26 cellular contexts compared by ENCODE assay signal in the genomic region with DNA sequence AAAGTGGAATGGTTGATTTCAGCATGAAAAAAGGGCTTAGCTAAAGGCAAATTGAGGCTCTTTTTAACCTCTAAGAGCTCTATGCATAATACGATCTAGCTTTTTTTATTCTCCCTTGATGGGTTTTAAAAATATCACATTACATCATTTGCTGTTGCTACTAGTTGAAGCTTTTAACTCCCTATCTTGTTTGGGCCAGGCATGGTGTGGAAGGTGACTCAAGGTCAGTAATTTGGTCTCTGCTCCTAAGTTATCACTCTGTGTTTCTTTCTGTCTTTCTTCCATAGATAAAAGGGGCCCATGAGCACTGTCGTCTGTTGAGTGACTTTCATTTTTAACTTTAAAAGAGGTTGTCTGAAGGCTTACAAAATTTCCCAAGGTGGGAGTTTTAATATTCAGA. TPM values are rescaled to one million over a fixed set of nuclear protein-coding genes. Genes with fewer than 3 reads are reported as not detected.
A peak's percentile ranks its signal among the peaks of the same experiment; 100 is the strongest.
DNase-seq lines count a peak whose midpoint lies in the region; TF ChIP-seq lines count a peak whose summit lies in the region.
"Had no signal": no experiment of that assay in that cellular context is flagged by ENCODE, and none has a peak within 500 bp of the region (broad histone marks: within the 10 kb centered on the region; RNA-seq: fewer than 3 reads in every experiment).

No MANE protein-coding gene starts in this region.

- no peaks in the 10 kb centered on the region for H3K4me1 ChIP-seq in osteoblast (ENCODE audit: insufficient read depth, low read length)

- no peaks in the 10 kb centered on the region for H3K79me2 ChIP-seq in osteoblast (ENCODE audit: insufficient read depth, low read length)

- no peak overlapping the region for H3K4me3 Mint-ChIP-seq in activated CD4-positive, alpha-beta T cell treated with anti-CD3 and anti-CD28 coated beads, Interleukin-2, amount 10 ng/mL, durations not matched to agents 24 days and 14 days
- H3K4me3 Mint-ChIP-seq: CD8-positive, alpha-beta T cell; IgD-negative memory B cell had no signal

- no peak overlapping the region for H2AFZ ChIP-seq in osteoblast (ENCODE audit: low read length)

- H4K20me1 ChIP-seq in osteoblast (ENCODE audit: insufficient read depth, low read length) = no peaks in the 10 kb centered on the region

- TF ChIP-seq CTCF in osteoblast (IDR thresholded peaks at IDR 0.05; ENCODE audit: extremely low read depth, low read depth, low read length) = no peak

- H3K27me3 ChIP-seq in osteoblast (ENCODE audit: insufficient read depth, low read length) = no peaks in the 10 kb centered on the region
- H3K27me3 ChIP-seq: MG63 had no signal

- H3K36me3 Mint-ChIP-seq in activated CD4-positive, alpha-beta T cell treated with anti-CD3 and anti-CD28 coated beads, Interleukin-2, amount 10 ng/mL, durations not matched to agents 24 days and 14 days (ENCODE audit: low read depth) = no peaks in the 10 kb centered on the region
- H3K36me3 Mint-ChIP-seq: CD8-positive, alpha-beta T cell; IgD-negative memory B cell had no signal

- H3K27ac ChIP-seq in osteoblast (ENCODE audit: low read depth, low read length) = no peak overlapping the region
- H3K27ac ChIP-seq: SK-N-MC had no signal

- H3K4me3 ChIP-seq in osteoblast (ENCODE audit: insufficient read depth, low read length) = no peak overlapping the region
- H3K4me3 ChIP-seq: MG63, SK-N-MC had no signal

- no peak overlapping the region for H3K27ac Mint-ChIP-seq in activated CD4-positive, alpha-beta T cell treated with anti-CD3 and anti-CD28 coated beads, Interleukin-2, amount 10 ng/mL, durations not matched to agents 24 days and 14 days
- H3K27ac Mint-ChIP-seq: CD8-positive, alpha-beta T cell; IgD-negative memory B cell had no signal

- no peak overlapping the region for H3K4me2 ChIP-seq in osteoblast (ENCODE audit: insufficient read depth, low read length)

- H3K9me3 Mint-ChIP-seq in activated CD4-positive, alpha-beta T cell treated with anti-CD3 and anti-CD28 coated beads, Interleukin-2, amount 10 ng/mL, durations not matched to agents 24 days and 14 days = no peaks in the 10 kb centered on the region
- H3K9me3 Mint-ChIP-seq: CD8-positive, alpha-beta T cell; IgD-negative memory B cell had no signal

- DNase-seq in NCI-H2171 treated with DMSO at 0.1 percent for 48 hours (lab: John Stamatoyannopoulos, UW) (peak; percentile 3), NCI-H2171 (lab: John Stamatoyannopoulos, UW) (no peak), OCI-M1 (lab: John Stamatoyannopoulos, UW) (peak; percentile 77), erythroblast (lab: John Stamatoyannopoulos, UW) (peak; percentile 93 to 98), osteoblast (ENCODE audit: insufficient read length, low spot score, missing footprints) (peak; percentile 54), DMS 273 treated with DMSO at 0.1 percent for 48 hours (lab: John Stamatoyannopoulos, UW) (no peak), DMS153 treated with DMSO at 0.1 percent for 48 hours (lab: John Stamatoyannopoulos, UW; ENCODE audit: unreplicated experiment) (no peak)
- DNase-seq in activated CD4-positive, alpha-beta T cell treated with anti-CD3 and anti-CD28 coated beads, Interleukin-2, amount 10 ng/mL, durations not matched to agents 24 days and 14 days = no peak
- DNase-seq: AML-193; C1 segment of cervical spinal cord; Calu3; CD8-positive, alpha-beta T cell; DMS53; GDM1; HCEC 1CT; Kasumi-1; MG63; NCI-H1417; NCI-H1694 treated with DMSO at 0.1 percent for 48 hours; NCI-H2081 treated with DMSO at 0.1 percent for 48 hours; NCI-H524 treated with DMSO at 0.1 percent for 48 hours; PC-3; SHP77 treated with DMSO at 0.1 percent for 48 hours; SW 1271 had no signal

- intact Hi-C loops in activated CD4-positive, alpha-beta T cell treated with anti-CD3 and anti-CD28 coated beads, Interleukin-2, amount 10 ng/mL, durations not matched to agents 24 days and 14 days (cut with micrococcal nuclease) = no loop called here

- peak; percentile 49 for TF ChIP-seq POLR2A in erythroblast (IDR thresholded peaks at IDR 0.05; ENCODE audit: low read length)

- H3K4me1 Mint-ChIP-seq in activated CD4-positive, alpha-beta T cell treated with anti-CD3 and anti-CD28 coated beads, Interleukin-2, amount 10 ng/mL, durations not matched to agents 24 days and 14 days = no peaks in the 10 kb centered on the region
- H3K4me1 Mint-ChIP-seq: IgD-negative memory B cell had no signal

- peaks cover 4% of the 10 kb centered on the region for H3K27me3 Mint-ChIP-seq in activated CD4-positive, alpha-beta T cell treated with anti-CD3 and anti-CD28 coated beads, Interleukin-2, amount 10 ng/mL, durations not matched to agents 24 days and 14 days

- no peaks in the 10 kb centered on the region for H3K36me3 ChIP-seq in osteoblast (ENCODE audit: insufficient read depth, low read length)
- H3K36me3 ChIP-seq: MG63 had no signal

- H3K9me3 ChIP-seq in osteoblast (ENCODE audit: low read depth, low read length) = no peaks in the 10 kb centered on the region
- H3K9me3 ChIP-seq: MG63 had no signal

RNA-seq across cellular contexts. Expression of a gene that starts 58.1 kb away (rescaled TPM):
- 19.2 and 21.4 TPM in 2 replicates for total RNA-seq in osteoblast
- total RNA-seq in activated CD4-positive, alpha-beta T cell treated with anti-CD3 and anti-CD28 coated beads, Interleukin-2, amount 10 ng/mL, durations not matched to agents 24 days and 14 days = 141 and 144 TPM in 2 replicates

Comparison
In these comparisons a context has a peak if more than half of its experiments do, and no peak if none do; other contexts are left out.
1. DNase-seq: peak in NCI-H2171 treated with DMSO at 0.1 percent for 48 hours (single experiment), OCI-M1 (single experiment), erythroblast (2 of 2) and osteoblast (single experiment); none in NCI-H2171 (single experiment), DMS 273 treated with DMSO at 0.1 percent for 48 hours (single experiment), activated CD4-positive, alpha-beta T cell treated with anti-CD3 and anti-CD28 coated beads, Interleukin-2, amount 10 ng/mL, durations not matched to agents 24 days and 14 days (single experiment) and DMS153 treated with DMSO at 0.1 percent for 48 hours (single experiment).